ENCODE assay signal across 19 cellular contexts in genomic region chr2:165648826-165649225, GRCh38.
DNase-seq lines count a peak whose midpoint lies in the region; ATAC-seq and TF ChIP-seq lines count a peak whose summit lies in the region.
"Had no signal": no experiment of that assay in that cellular context is flagged by ENCODE, and none has a peak within 500 bp of the region (broad histone marks: within the 10 kb centered on the region; RNA-seq: fewer than 3 reads in every experiment).

No MANE protein-coding gene starts in this region.

- H3K4me1 ChIP-seq in endocrine pancreas (ENCODE audit: control insufficient read depth, insufficient read depth, low read length): peaks cover 13% of the 10 kb centered on the region
- H3K4me1 ChIP-seq in left ventricle myocardium inferior: no peaks in the 10 kb centered on the region
- H3K4me1 ChIP-seq: gastroesophageal sphincter, HAP-1, left lung had no signal

- no peaks in the 10 kb centered on the region for H3K36me3 Mint-ChIP-seq in immature natural killer cell

- H3K36me3 ChIP-seq in endocrine pancreas (ENCODE audit: control insufficient read depth, insufficient read depth, low read length) (no peaks in the 10 kb centered on the region), left ventricle myocardium inferior (no peaks in the 10 kb centered on the region)
- H3K36me3 ChIP-seq: gastroesophageal sphincter, HAP-1, left lung, tibial nerve, WERI-Rb-1 had no signal

- TF ChIP-seq CTCF in left ventricle myocardium inferior (IDR thresholded peaks at IDR 0.05; ENCODE audit: borderline replicate concordance): no peak

- H3K4me3 Mint-ChIP-seq in immature natural killer cell: no peak overlapping the region

- H3K27me3 Mint-ChIP-seq in immature natural killer cell (ENCODE audit: low read depth in 3 of 3): peaks cover 0 to 2% (median 2%) of the 10 kb centered on the region in 3 donors

- H3K27ac ChIP-seq in left ventricle myocardium inferior (replicated peaks): no peak overlapping the region
- H3K27ac ChIP-seq: gastroesophageal sphincter, left lung, tibial nerve, WERI-Rb-1 had no signal

- peaks cover 0 to 2% (median 0%) of the 10 kb centered on the region in 6 donors for H3K9me3 Mint-ChIP-seq in immature natural killer cell

- H3K27me3 ChIP-seq in endocrine pancreas (ENCODE audit: control insufficient read depth, insufficient read depth, low read length): no peaks in the 10 kb centered on the region
- no peaks in the 10 kb centered on the region for H3K27me3 ChIP-seq in left ventricle myocardium inferior (ENCODE audit: low read depth)
- H3K27me3 ChIP-seq: gastroesophageal sphincter, left lung, tibial nerve had no signal

- no peak for ATAC-seq in GM19463 (IDR thresholded peaks at IDR 0.05; ENCODE audit: unreplicated experiment)
- ATAC-seq: gastroesophageal sphincter, left lung, PC-3, sciatic nerve had no signal

- H3K4me3 ChIP-seq in endocrine pancreas (ENCODE audit: control insufficient read depth, insufficient read depth, low read length) (peak overlapping the region; percentile 26), left ventricle myocardium inferior (no peak overlapping the region)
- H3K4me3 ChIP-seq: gastroesophageal sphincter, HAP-1, left lung, tibial nerve had no signal

- intact Hi-C loops in left ventricle myocardium inferior (cut with micrococcal nuclease): no loop called here

- no peak overlapping the region for H3K27ac Mint-ChIP-seq in immature natural killer cell

- POLR2A ChIA-PET in HEK293T (lab: Yijun Ruan, JAX): no interaction called here

- no peak for DNase-seq in HEK293T (ENCODE audit: extremely low spot score)
- DNase-seq in NCI-H2227 treated with DMSO at 0.1 percent for 48 hours (lab: John Stamatoyannopoulos, UW): peak; percentile 85
- DNase-seq in nucleus accumbens (lab: John Stamatoyannopoulos, UW): peak in 35 of 56 donors; percentile 1 to 75 (median 18)
- no peak for DNase-seq in immature natural killer cell
- DNase-seq in left ventricle myocardium inferior: no peak
- DNase-seq: activated CD4-positive, alpha-beta T cell treated with anti-CD3 and anti-CD28 coated beads, Interleukin-2, amount 50 U/mL, for 48 hours; activated T-cell treated with anti-CD3 and anti-CD28 coated beads for 4 hours; left lung; NCI-H1105 treated with DMSO at 0.1 percent for 48 hours; PC-3; stimulated activated naive CD4-positive, alpha-beta T cell; T-helper 2 cell; WERI-Rb-1 had no signal

- H3K4me1 Mint-ChIP-seq in immature natural killer cell: no peaks in the 10 kb centered on the region

- H3K9me3 ChIP-seq in endocrine pancreas (ENCODE audit: control insufficient read depth, low read length): no peaks in the 10 kb centered on the region
- no peaks in the 10 kb centered on the region for H3K9me3 ChIP-seq in left ventricle myocardium inferior (replicated peaks)
- H3K9me3 ChIP-seq: HAP-1, left lung had no signal

- no peak overlapping the region for H3K9ac ChIP-seq in endocrine pancreas (ENCODE audit: control insufficient read depth, insufficient read depth, low read length)

- CTCF ChIA-PET in HEK293T (lab: Yijun Ruan, JAX): no interaction called here

TF ChIP-seq in HEK293T, 16 proteins besides CTCF, POLR2A, EP300 and RAD21:
- TF ChIP-seq BHLHE40 (IDR thresholded peaks at IDR 0.05; ENCODE audit: borderline replicate concordance) (no peak), FOXA1 (IDR thresholded peaks at IDR 0.05) (no peak)
- TF ChIP-seq, protein P1, sequence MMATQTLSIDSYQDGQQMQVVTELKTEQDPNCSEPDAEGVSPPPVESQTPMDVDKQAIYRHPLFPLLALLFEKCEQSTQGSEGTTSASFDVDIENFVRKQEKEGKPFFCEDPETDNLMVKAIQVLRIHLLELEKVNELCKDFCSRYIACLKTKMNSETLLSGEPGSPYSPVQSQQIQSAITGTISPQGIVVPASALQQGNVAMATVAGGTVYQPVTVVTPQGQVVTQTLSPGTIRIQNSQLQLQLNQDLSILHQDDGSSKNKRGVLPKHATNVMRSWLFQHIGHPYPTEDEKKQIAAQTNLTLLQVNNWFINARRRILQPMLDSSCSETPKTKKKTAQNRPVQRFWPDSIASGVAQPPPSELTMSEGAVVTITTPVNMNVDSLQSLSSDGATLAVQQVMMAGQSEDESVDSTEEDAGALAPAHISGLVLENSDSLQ (IDR thresholded peaks at IDR 0.05): peak; percentile 12; the same call in 1 of the 2 replicates
TF ChIP-seq in HEK293T: peak in this region for 1.

Comparison
In these comparisons a context has a peak if more than half of its experiments do, and no peak if none do; other contexts are left out.
1. DNase-seq: peak in NCI-H2227 treated with DMSO at 0.1 percent for 48 hours (single experiment) and nucleus accumbens (35 of 56); none in HEK293T (single experiment), immature natural killer cell (0 of 3) and left ventricle myocardium inferior (single experiment).